ENCODE assay signal across 8 cellular contexts in the genomic region with DNA sequence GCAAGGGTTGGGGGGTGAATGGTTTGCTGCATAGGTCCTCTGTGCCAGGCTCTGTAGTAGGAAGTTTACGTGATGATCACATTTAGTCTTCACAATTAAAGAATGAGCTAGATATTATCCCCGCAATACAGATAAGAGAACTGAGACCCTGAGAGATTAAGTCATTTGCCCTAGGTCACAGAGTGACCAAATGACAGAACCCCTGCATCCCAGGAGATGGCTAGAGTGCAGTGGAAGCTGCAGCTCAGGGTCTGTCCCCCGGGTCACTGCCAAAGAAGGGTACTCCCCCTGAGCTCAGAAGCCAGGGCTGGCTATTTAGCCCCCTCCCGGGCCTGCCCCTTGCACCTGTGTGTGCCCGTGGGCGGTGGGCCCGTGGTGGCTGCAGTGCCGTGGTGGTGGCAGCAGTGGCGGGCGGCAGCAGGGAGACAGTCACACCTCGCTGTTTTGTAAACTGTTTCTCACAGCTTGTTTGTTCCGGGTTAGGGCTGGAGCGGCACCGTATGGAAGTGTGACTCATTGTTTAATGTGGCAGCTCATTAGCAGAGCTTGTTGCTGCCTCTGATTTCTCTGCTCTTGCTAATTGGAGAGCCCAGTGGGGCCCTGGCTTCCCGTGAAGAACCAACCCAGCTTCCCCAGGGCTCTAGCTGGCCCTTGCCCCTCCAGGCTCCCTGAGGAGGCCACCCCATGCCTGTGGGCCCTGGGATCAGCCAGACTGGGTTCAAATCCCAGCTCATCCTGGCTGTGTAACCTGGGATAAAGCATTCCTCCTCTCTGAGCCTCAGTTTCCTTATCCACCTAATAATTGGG. TPM values are rescaled to one million over a fixed set of nuclear protein-coding genes. Genes with fewer than 3 reads are reported as not detected.
DNase-seq lines count a peak whose midpoint lies in the region; ATAC-seq and TF ChIP-seq lines count a peak whose summit lies in the region.
"Had no signal": no experiment of that assay in that cellular context is flagged by ENCODE, and none has a peak within 500 bp of the region (broad histone marks: within the 10 kb centered on the region; RNA-seq: fewer than 3 reads in every experiment).

No MANE protein-coding gene starts in this region.

- TF ChIP-seq CTCF in H9 (conservative IDR thresholded peaks at IDR 0.05) = no peak

- H3K79me1 ChIP-seq in H9 (ENCODE audit: insufficient read depth, low read depth, low read length, poor library complexity, severe bottlenecking) = no peaks in the 10 kb centered on the region

- H3K4me1 Mint-ChIP-seq in H9 = peaks cover 7 to 11% of the 10 kb centered on the region in 2 experiments

- H3K23ac ChIP-seq in H9 (ENCODE audit: insufficient read length, low read depth, low read length) = no peak overlapping the region

- H3K36me3 Mint-ChIP-seq in H9 (ENCODE audit: insufficient read depth in 1 of 3, low read depth in 3 of 3) = 0 out of 7 replicates have a peak, but pooled peaks cover 0 to 3% (median 0%) of the 10 kb centered on the region in 3 experiments

- no peak overlapping the region for H3K27ac Mint-ChIP-seq in H9
- H3K27ac Mint-ChIP-seq: dendritic cell treated with granulocyte-macrophage colony-stimulating factor and Interleukin-4, amounts not matched to agents 40 ng/mL and 50 ng/mL, for 4 days had no signal

- H3K9ac ChIP-seq in H9 (ENCODE audit: extremely low read depth, insufficient read length, low read length) (no peak overlapping the region), endocrine pancreas (ENCODE audit: control insufficient read depth, insufficient read depth, low read length) (peak overlapping the region; percentile 50)

- no peaks in the 10 kb centered on the region for H3K23me2 ChIP-seq in H9 (ENCODE audit: insufficient read length, low read depth, low read length, poor library complexity, severe bottlenecking)

- H2BK120ac ChIP-seq in H9 (ENCODE audit: low read depth, low read length, poor library complexity, severe bottlenecking) = no peak overlapping the region

- no peak overlapping the region for H3K4me2 ChIP-seq in H9 (ENCODE audit: insufficient read depth, insufficient read length, low read length)

- H2BK12ac ChIP-seq in H9 (ENCODE audit: insufficient read length, low read depth, low read length) = no peak overlapping the region

- no peak for ATAC-seq in HG02759 (IDR thresholded peaks at IDR 0.05; ENCODE audit: unreplicated experiment)

- H3K27me3 ChIP-seq in H9 (ENCODE audit: insufficient read depth, low read length) = no peaks in the 10 kb centered on the region
- no peaks in the 10 kb centered on the region for H3K27me3 ChIP-seq in endocrine pancreas (ENCODE audit: control insufficient read depth, insufficient read depth, low read length)

- H3K14ac ChIP-seq in H9 (ENCODE audit: insufficient read depth, low read length) = no peak overlapping the region

- no peak overlapping the region for H4K91ac ChIP-seq in H9 (ENCODE audit: insufficient read length, low read depth, low read length)

- DNase-seq in H9 (peak; percentile 57), NCI-H446 (lab: John Stamatoyannopoulos, UW) (peak; percentile 36 to 86), retina (peak; percentile 42), AG08395 (ENCODE audit: low spot score) (no peak)
- DNase-seq in stimulated activated naive CD4-positive, alpha-beta T cell (lab: John Stamatoyannopoulos, UW) = no peak

- no peak overlapping the region for H2BK20ac ChIP-seq in H9 (ENCODE audit: low read depth, low read length, poor library complexity, severe bottlenecking)

- H3K9me3 ChIP-seq in H9 (ENCODE audit: control insufficient read depth, low read depth, low read length) (no peaks in the 10 kb centered on the region), endocrine pancreas (ENCODE audit: control insufficient read depth, low read length) (no peaks in the 10 kb centered on the region)

- no peak overlapping the region for H3K18ac ChIP-seq in H9 (ENCODE audit: insufficient read length, low read depth, low read length)

- no peak overlapping the region for H3K4me3 ChIP-seq in endocrine pancreas (ENCODE audit: control insufficient read depth, insufficient read depth, low read length)

- no peak overlapping the region for H2BK5ac ChIP-seq in H9 (ENCODE audit: insufficient read length, low read length)

- H4K8ac ChIP-seq in H9 (replicated peaks; ENCODE audit: insufficient read length, low read depth, low read length) = no peak overlapping the region

- no peak overlapping the region for H3T11ph ChIP-seq in H9 (ENCODE audit: low read length)

- no peak overlapping the region for H2AFZ ChIP-seq in H9 (ENCODE audit: low read length)

- H3K4me1 ChIP-seq in H9 (ENCODE audit: insufficient read depth, low read length) (0 out of 2 replicates have a peak, but pooled peaks cover 3% of the 10 kb centered on the region), endocrine pancreas (ENCODE audit: control insufficient read depth, insufficient read depth, low read length) (no peaks in the 10 kb centered on the region)

- no CpG with 5 or more reads among the region's 15 CpGs for WGBS in H9 (ENCODE audit: extremely low coverage, insufficient read length, low lambda C conversion rate)

- peaks cover 8 to 11% of the 10 kb centered on the region in 2 experiments for H3K9me3 Mint-ChIP-seq in H9

- H3K4ac ChIP-seq in H9 (ENCODE audit: low read depth, low read length) = no peak overlapping the region

- no peak overlapping the region for H3K56ac ChIP-seq in H9 (ENCODE audit: insufficient read length, low read depth, low read length)

- H2AK5ac ChIP-seq in H9 (ENCODE audit: insufficient read length, low read length) = no peak overlapping the region

- H3K27me3 Mint-ChIP-seq in H9 (ENCODE audit: low read depth) = peaks cover 31% of the 10 kb centered on the region

- H4K20me1 ChIP-seq in H9 (ENCODE audit: control insufficient read depth, insufficient read depth, insufficient read length) = no peaks in the 10 kb centered on the region

- no peak overlapping the region for H4K5ac ChIP-seq in H9 (ENCODE audit: insufficient read length, low read depth, low read length)

- no peaks in the 10 kb centered on the region for H3K79me2 ChIP-seq in H9 (ENCODE audit: insufficient read depth, low read length)

- no peaks in the 10 kb centered on the region for H3K36me3 ChIP-seq in endocrine pancreas (ENCODE audit: control insufficient read depth, insufficient read depth, low read length)

- H3K4me3 Mint-ChIP-seq in H9 = no peak overlapping the region
- H3K4me3 Mint-ChIP-seq: dendritic cell treated with granulocyte-macrophage colony-stimulating factor and Interleukin-4, amounts not matched to agents 40 ng/mL and 50 ng/mL, for 4 days had no signal

- H2BK15ac ChIP-seq in H9 (ENCODE audit: low read depth, low read length) = no peak overlapping the region

- no peak overlapping the region for H3K27ac ChIP-seq in H9 (ENCODE audit: insufficient read length, low read depth, low read length)

RNA-seq across cellular contexts. Expression of a gene that starts 19.3 kb away (rescaled TPM):
- total RNA-seq in H9 (2021) = 0.83 and 0.99 TPM in 2 replicates

Comparison
In these comparisons a context has a peak if more than half of its experiments do, and no peak if none do; other contexts are left out.
1. DNase-seq: peak in H9 (single experiment), NCI-H446 (2 of 2) and retina (single experiment); none in stimulated activated naive CD4-positive, alpha-beta T cell (0 of 6) and AG08395 (single experiment).